8 cellular contexts compared by ENCODE assay signal in the genomic region with DNA sequence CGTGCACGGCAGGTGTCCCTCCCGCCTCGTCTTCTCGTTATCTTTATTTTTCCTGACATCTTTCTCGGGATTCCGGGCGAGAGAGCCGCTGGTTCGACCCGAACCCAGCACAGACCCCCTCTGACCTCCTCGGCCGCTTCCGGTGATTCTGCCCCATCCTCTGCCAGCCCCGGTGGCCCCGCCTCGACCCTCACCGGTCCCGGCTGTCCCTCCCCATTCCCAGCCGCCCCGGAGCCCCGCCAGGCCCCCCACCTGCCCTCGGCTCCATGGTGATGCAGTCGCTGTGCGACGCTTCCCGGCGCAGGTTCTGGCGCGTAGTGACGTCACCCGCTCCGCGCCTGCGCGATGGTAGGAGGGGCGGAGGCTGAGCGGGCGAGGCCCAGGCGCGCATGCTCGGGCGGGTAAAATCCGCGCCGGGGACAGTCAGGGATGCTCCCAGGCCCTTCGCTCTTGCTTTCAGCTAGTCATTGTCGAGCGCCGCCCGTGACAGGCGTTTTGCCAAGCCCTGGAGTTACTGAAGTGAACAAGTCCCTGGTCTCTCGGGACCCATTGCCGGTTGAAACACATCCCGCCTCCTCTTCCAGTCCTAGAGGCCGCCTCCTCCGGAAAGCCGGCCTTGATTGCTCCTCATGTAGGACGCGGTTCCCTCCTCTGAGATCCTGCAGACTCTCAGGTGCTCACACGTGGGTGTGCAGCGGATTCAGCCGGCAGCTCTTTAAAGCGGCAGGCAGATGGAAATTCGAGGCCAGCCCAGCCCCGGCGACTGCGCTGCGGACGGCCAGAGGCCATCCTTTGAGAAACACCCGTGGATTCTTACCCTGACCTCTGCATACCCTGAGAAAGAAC. TPM values are rescaled to one million over a fixed set of nuclear protein-coding genes. Genes with fewer than 3 reads are reported as not detected.
DNase-seq lines count a peak whose midpoint lies in the region; ATAC-seq, FAIRE-seq and TF ChIP-seq lines count a peak whose summit lies in the region.

A gene with protein sequence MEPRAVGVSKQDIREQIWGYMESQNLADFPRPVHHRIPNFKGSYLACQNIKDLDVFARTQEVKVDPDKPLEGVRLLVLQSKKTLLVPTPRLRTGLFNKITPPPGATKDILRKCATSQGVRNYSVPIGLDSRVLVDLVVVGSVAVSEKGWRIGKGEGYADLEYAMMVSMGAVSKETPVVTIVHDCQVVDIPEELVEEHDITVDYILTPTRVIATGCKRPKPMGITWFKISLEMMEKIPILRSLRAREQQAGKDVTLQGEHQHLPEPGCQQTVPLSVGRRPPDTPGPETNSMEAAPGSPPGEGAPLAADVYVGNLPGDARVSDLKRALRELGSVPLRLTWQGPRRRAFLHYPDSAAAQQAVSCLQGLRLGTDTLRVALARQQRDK (minus strand): TSS at position 319 of the 846 bp plus-strand sequence. CDS start 51 bp downstream, at position 268.

- TF ChIP-seq EP300 in HepG2 (IDR thresholded peaks at IDR 0.05; ENCODE audit: low read depth in 2 of 2, low read length in 2 of 2) (no peak), HepG2 (CRISPR knock-in tag; IDR thresholded peaks at IDR 0.05; ENCODE audit: borderline replicate concordance) (no peak; the same call in 1 of the 2 replicates)

- TF ChIP-seq RAD21 in HepG2 (CRISPR knock-in tag; IDR thresholded peaks at IDR 0.05) = peak; percentile 27; the same call in 1 of the 2 replicates

- peak; percentile 91 for ATAC-seq in GM19351 (IDR thresholded peaks at IDR 0.05; ENCODE audit: unreplicated experiment)
- ATAC-seq in HG03469 (IDR thresholded peaks at IDR 0.05; ENCODE audit: unreplicated experiment) = peak; percentile 75
- ATAC-seq in HepG2 = peak; percentile 94

- peaks cover 11 to 19% (median 15%) of the 10 kb centered on the region in 10 experiments for H3K4me1 ChIP-seq in BLaER1 treated with 17β-estradiol and CSF1 and Interleukin-3, amounts not matched to agents 10 nM and 100 nM
- H3K4me1 ChIP-seq in HepG2 (ENCODE audit: insufficient read depth, low read length) = peaks cover 15% of the 10 kb centered on the region

- H3K4me2 ChIP-seq in BLaER1 treated with 17β-estradiol and CSF1 and Interleukin-3, amounts not matched to agents 10 nM and 100 nM = peak within 1 kb of the TSS; percentile 78 to 95 (median 89)
- peak within 1 kb of the TSS; percentile 89 for H3K4me2 ChIP-seq in HepG2 (ENCODE audit: low read depth, low read length)

- no peak for TF ChIP-seq CTCF in HepG2 (CRISPR knock-in tag; IDR thresholded peaks at IDR 0.05)

- TSS peak; percentile 89 for BruUV-seq in HepG2 (replicated peaks; lab: Mats Ljungman, UMichigan)

- H3K9ac ChIP-seq in BLaER1 treated with 17β-estradiol and CSF1 and Interleukin-3, amounts not matched to agents 10 nM and 100 nM = peak within 1 kb of the TSS; percentile 84 to 98 (median 92)
- peak within 1 kb of the TSS; percentile 91 for H3K9ac ChIP-seq in HepG2 (ENCODE audit: insufficient read depth, low read depth, low read length)

- H3K4me3 ChIP-seq in BLaER1 treated with 17β-estradiol and CSF1 and Interleukin-3, amounts not matched to agents 10 nM and 100 nM = peak within 1 kb of the TSS; percentile 79 to 99 (median 90)
- peak within 1 kb of the TSS; percentile 80 to 94 (median 94) for H3K4me3 ChIP-seq in HepG2 (replicated peaks in 1 of 3; ENCODE audit: insufficient read depth in 1 of 3, low read depth in 2 of 3, low read length in 3 of 3)

- peaks cover 9% of the 10 kb centered on the region for H3K79me2 ChIP-seq in HepG2 (ENCODE audit: insufficient read depth, low read length)

- POLR2A ChIA-PET in HepG2 (lab: Yijun Ruan, JAX) = interaction anchor here (0.8 kb wide), 1 partner anchor 14 kb away, joined by 3 read pairs; no protein-coding TSS in a partner anchor

- in situ Hi-C loops in HepG2 (cut with HindIII; ENCODE audit: extremely low pct_ligation_motif_present, low pct_unique_long_range_greater_than_20kb) = no loop called here

- TF ChIP-seq POLR2A in HepG2 (IDR thresholded peaks at IDR 0.05; ENCODE audit: insufficient read depth in 1 of 2, low read depth in 2 of 2, low read length in 2 of 2) = peak; percentile 91 to 94

- CTCF ChIA-PET in HepG2 (lab: Yijun Ruan, JAX; ENCODE audit: low intra/inter-chr PET ratio, low total read pairs) = interaction anchor here (1.8 kb wide), 1 partner anchor 9 kb away, joined by 7 read pairs; no protein-coding TSS in a partner anchor

- peaks cover 21 to 39% (median 28%) of the 10 kb centered on the region in 11 experiments for H3K36me3 ChIP-seq in BLaER1 treated with 17β-estradiol and CSF1 and Interleukin-3, amounts not matched to agents 10 nM and 100 nM
- peaks cover 3 to 18% of the 10 kb centered on the region in 2 experiments; a peak in 4 of 5 replicates for H3K36me3 ChIP-seq in HepG2 (replicated peaks in 1 of 2; ENCODE audit: control insufficient read depth in 1 of 2, insufficient read depth in 2 of 2, low read length in 2 of 2)

- peak; percentile 88 for DNase-seq in NCI-H748 (lab: John Stamatoyannopoulos, UW; ENCODE audit: unreplicated experiment)
- DNase-seq in activated CD4-positive, alpha-beta T cell treated with anti-CD3 and anti-CD28 coated beads, Interleukin-2, amount 50 U/mL, for 24 hours (ENCODE audit: low read depth in 1 of 2, low spot score in 1 of 2) = peak; percentile 93 to 98
- peak; percentile 95 for DNase-seq in dermis blood vessel endothelial cell
- DNase-seq in HepG2 (ENCODE audit: low spot score) = peak; percentile 85
- peak; percentile 96 to 97 for DNase-seq in stimulated activated CD4-positive, alpha-beta T cell treated with anti-CD3 and anti-CD28 coated beads, Interleukin-2, amount 100 ng/mL, for 48 hours

- peak; percentile 75 for FAIRE-seq in HepG2 (lab: Jason Lieb, UNC)

- intact Hi-C loops in HepG2 (cut with micrococcal nuclease; ENCODE audit: unreplicated experiment) = no loop called here

- H3K27me3 ChIP-seq in BLaER1 treated with 17β-estradiol and CSF1 and Interleukin-3, amounts not matched to agents 10 nM and 100 nM = no peaks in the 10 kb centered on the region
- peaks cover 0 to 6% of the 10 kb centered on the region in 2 experiments; a peak in 2 of 5 replicates for H3K27me3 ChIP-seq in HepG2 (ENCODE audit: control insufficient read depth in 1 of 2, insufficient read depth in 2 of 2, low read length in 2 of 2)

- peaks cover 0 to 4% (median 0%) of the 10 kb centered on the region in 11 experiments; a peak in 1 of 22 replicates for H4K20me1 ChIP-seq in BLaER1 treated with 17β-estradiol and CSF1 and Interleukin-3, amounts not matched to agents 10 nM and 100 nM
- no peaks in the 10 kb centered on the region for H4K20me1 ChIP-seq in HepG2 (ENCODE audit: insufficient read depth, low read length)

- 9% methylated on average over 41 of the region's 71 CpGs for WGBS in HepG2 (ENCODE audit: low lambda C conversion rate)

- H3K9me3 ChIP-seq in BLaER1 treated with 17β-estradiol and CSF1 and Interleukin-3, amounts not matched to agents 10 nM and 100 nM (replicated peaks in 1 of 11) = peaks cover 0 to 5% (median 0%) of the 10 kb centered on the region in 11 experiments; a peak in 1 of 22 replicates
- no peaks in the 10 kb centered on the region for H3K9me3 ChIP-seq in HepG2 (ENCODE audit: low read length)

- H2AFZ ChIP-seq in HepG2 (ENCODE audit: low read length) = peak within 1 kb of the TSS; percentile 21

- H3K27ac ChIP-seq in BLaER1 treated with 17β-estradiol and CSF1 and Interleukin-3, amounts not matched to agents 10 nM and 100 nM = peak within 1 kb of the TSS; percentile 81 to 95 (median 89)
- H3K27ac ChIP-seq in HepG2 (ENCODE audit: extremely low read length, insufficient read depth, low read length) = peak within 1 kb of the TSS; percentile 64

TF ChIP-seq in HepG2, 621 proteins besides CTCF, POLR2A, EP300 and RAD21 (continues in another document):
- TF ChIP-seq ZNF143 (CRISPR knock-in tag; IDR thresholded peaks at IDR 0.05) (peak; percentile 68), ZNF713 (CRISPR knock-in tag; IDR thresholded peaks at IDR 0.05) (0 out of 2 replicates have a peak, but pooled peaks have one; percentile 60), EED (CRISPR knock-in tag; IDR thresholded peaks at IDR 0.05) (peak; percentile 12; the same call in 1 of the 2 replicates), SP5 (CRISPR knock-in tag; IDR thresholded peaks at IDR 0.05; ENCODE audit: borderline replicate concordance, low read depth) (peak; percentile 23; the same call in 1 of the 2 replicates), MYC (CRISPR knock-in tag; IDR thresholded peaks at IDR 0.05; ENCODE audit: borderline replicate concordance) (peak; percentile 63; the same call in 1 of the 2 replicates), ZSCAN29 (CRISPR knock-in tag; conservative IDR thresholded peaks at IDR 0.05) (0 out of 2 replicates have a peak, but pooled peaks have one; percentile 65), ISX (CRISPR knock-in tag; conservative IDR thresholded peaks at IDR 0.05) (0 out of 2 replicates have a peak, but pooled peaks have one; percentile 57)

RNA-seq across cellular contexts. Expression of the gene that starts here (rescaled TPM):
- total RNA-seq in dermis blood vessel endothelial cell (14.5 and 17.7 TPM in 2 replicates), HepG2 (2016; rRNA removed; fragmentation: Illumina TruSeq; extraction: Trizol) (8.9 and 16.3 TPM in 2 replicates)
- 3.0 and 3.2 TPM in 2 replicates for total RNA-seq in HepG2 (2016; cell fraction: cytosol; rRNA removed; fragmentation: Illumina TruSeq; extraction: Trizol; ENCODE audit: low read depth)
- total RNA-seq in HepG2 (2016; cell fraction: insoluble cytoplasmic fraction; rRNA removed; fragmentation: Illumina TruSeq; extraction: Trizol) = 9.5 and 14.5 TPM in 2 replicates
- total RNA-seq in HepG2 (2016; cell fraction: membrane; rRNA removed; fragmentation: Illumina TruSeq; extraction: Trizol) = 6.0 and 6.1 TPM in 2 replicates
- total RNA-seq in HepG2 (2016; cell fraction: nucleus; rRNA removed; fragmentation: Illumina TruSeq; extraction: Trizol) = 21.7 and 25.7 TPM in 2 replicates
- polyA plus RNA-seq in HepG2 (2011; rRNA removed) = 14.2 and 15.8 TPM in 2 replicates
- 5.8 and 6.4 TPM in 2 replicates for polyA plus RNA-seq in HepG2 (2011; cell fraction: cytosol; rRNA removed)
- polyA plus RNA-seq in HepG2 (2011; cell fraction: nucleus; rRNA removed) = 85.9 and 86.6 TPM in 2 replicates
- 8.3 and 11.3 TPM in 2 replicates for polyA plus RNA-seq in HepG2 (2012)
- polyA plus RNA-seq in HepG2 (2016; cell fraction: cytosol; fragmentation: Illumina TruSeq; extraction: Trizol; ENCODE audit: low read depth) = 1.9 and 2.3 TPM in 2 replicates
- polyA plus RNA-seq in HepG2 (2016; cell fraction: insoluble cytoplasmic fraction; fragmentation: Illumina TruSeq; extraction: Trizol; ENCODE audit: low read depth) = 9.8 and 13.1 TPM in 2 replicates
- 4.8 and 5.1 TPM in 2 replicates for polyA plus RNA-seq in HepG2 (2016; cell fraction: membrane; fragmentation: Illumina TruSeq; extraction: Trizol; ENCODE audit: low read depth)
- 28.2 and 29.9 TPM in 2 replicates for polyA plus RNA-seq in HepG2 (2016; cell fraction: nucleus; fragmentation: Illumina TruSeq; extraction: Trizol; ENCODE audit: insufficient read depth, low read depth)
- polyA minus RNA-seq in HepG2 (2011; rRNA and poly(A)+ RNA removed; ENCODE audit: low replicate concordance) = 27.7 and 27.8 TPM in 2 replicates
- polyA minus RNA-seq in HepG2 (2011; cell fraction: cytosol; rRNA and poly(A)+ RNA removed) = 5.9 and 9.4 TPM in 2 replicates
- 76.5 and 82.9 TPM in 2 replicates for polyA minus RNA-seq in HepG2 (2011; cell fraction: nucleus; rRNA and poly(A)+ RNA removed)

Comparison
In these comparisons a context has a peak if more than half of its experiments do, and no peak if none do; other contexts are left out.
1. Peak in every context shown above with its lines: DNase-seq, ATAC-seq, H3K4me3 ChIP-seq and H3K27ac ChIP-seq.